Comparison of ENCODE assay signal across 9 cellular contexts in genomic region chr6:159043236-159043635, GRCh38. TPM values are rescaled to one million over a fixed set of nuclear protein-coding genes. Genes with fewer than 3 reads are reported as not detected.
DNase-seq lines count a peak whose midpoint lies in the region; ATAC-seq, FAIRE-seq and TF ChIP-seq lines count a peak whose summit lies in the region.
"Had no signal": no experiment of that assay in that cellular context is flagged by ENCODE, and none has a peak within 500 bp of the region (broad histone marks: within the 10 kb centered on the region; RNA-seq: fewer than 3 reads in every experiment).

No MANE protein-coding gene starts in this region.

- H3K36me3 Mint-ChIP-seq in CD8-positive, alpha-beta T cell, result peaks cover 67% of the 10 kb centered on the region
- H3K36me3 Mint-ChIP-seq in IgD-negative memory B cell, result peaks cover 34% of the 10 kb centered on the region
- H3K36me3 Mint-ChIP-seq in activated CD8-positive, alpha-beta T cell treated with anti-CD3 and anti-CD28 coated beads, Interleukin-2, amount 10 ng/mL, durations not matched to agents 7 days and 5 days (ENCODE audit: low read depth), result peaks cover 62% of the 10 kb centered on the region

- H3K9me3 Mint-ChIP-seq in CD8-positive, alpha-beta T cell, result no peaks in the 10 kb centered on the region
- no peaks in the 10 kb centered on the region for H3K9me3 Mint-ChIP-seq in IgD-negative memory B cell
- no peaks in the 10 kb centered on the region for H3K9me3 Mint-ChIP-seq in activated CD8-positive, alpha-beta T cell treated with anti-CD3 and anti-CD28 coated beads, Interleukin-2, amount 10 ng/mL, durations not matched to agents 7 days and 5 days (ENCODE audit: insufficient read depth)

- H3K4me3 ChIP-seq in CD8-positive, alpha-beta T cell (ENCODE audit: low read depth, low read length), result peak overlapping the region; percentile 63
- no peak overlapping the region for H3K4me3 ChIP-seq in foreskin fibroblast (ENCODE audit: low read depth in 1 of 2, low read length in 2 of 2)

- peaks cover 34% of the 10 kb centered on the region for H3K36me3 ChIP-seq in CD8-positive, alpha-beta T cell (ENCODE audit: insufficient read depth, low read length)

- H3K27me3 ChIP-seq in CD8-positive, alpha-beta T cell (ENCODE audit: insufficient read depth, low read length), result no peaks in the 10 kb centered on the region

- no peaks in the 10 kb centered on the region for H3K9me3 ChIP-seq in CD8-positive, alpha-beta T cell (ENCODE audit: low read length)

- POLR2A ChIA-PET in CD8-positive, alpha-beta T cell (lab: Charles Lee), result interaction anchor here (0.6 to 6.8 kb wide), 16 partner anchors 10 to 235 kb away, joined by 3 to 64 read pairs (median 4); no protein-coding TSS in a partner anchor
- POLR2A ChIA-PET in activated CD8-positive, alpha-beta T cell treated with anti-CD3 and anti-CD28 coated beads, Interleukin-2, amount 10 ng/mL, durations not matched to agents 7 days and 5 days (lab: Charles Lee), result interaction anchor here (0.6 to 10.0 kb wide), 14 partner anchors 10 to 837 kb away, joined by 3 to 361 read pairs (median 10); no protein-coding TSS in a partner anchor

- H3K27me3 Mint-ChIP-seq in CD8-positive, alpha-beta T cell (ENCODE audit: low read depth), result no peaks in the 10 kb centered on the region
- peaks cover 2% of the 10 kb centered on the region for H3K27me3 Mint-ChIP-seq in IgD-negative memory B cell
- no peaks in the 10 kb centered on the region for H3K27me3 Mint-ChIP-seq in activated CD8-positive, alpha-beta T cell treated with anti-CD3 and anti-CD28 coated beads, Interleukin-2, amount 10 ng/mL, durations not matched to agents 7 days and 5 days (ENCODE audit: low read depth)

- TF ChIP-seq CTCF in CD8-positive, alpha-beta T cell (IDR thresholded peaks at IDR 0.05), result no peak
- TF ChIP-seq CTCF in foreskin fibroblast (IDR thresholded peaks at IDR 0.05; ENCODE audit: low read depth, low read length) (no peak), D721Med (IDR thresholded peaks at IDR 0.05; ENCODE audit: insufficient read depth, missing control alignments) (no peak)

- peak overlapping the region; percentile 99 for H3K4me3 Mint-ChIP-seq in CD8-positive, alpha-beta T cell
- H3K4me3 Mint-ChIP-seq in IgD-negative memory B cell, result peak overlapping the region; percentile 97 to 100 (median 98)
- H3K4me3 Mint-ChIP-seq in activated CD8-positive, alpha-beta T cell treated with anti-CD3 and anti-CD28 coated beads, Interleukin-2, amount 10 ng/mL, durations not matched to agents 7 days and 5 days, result peak overlapping the region; percentile 100

- no peak for DNase-seq in CD8-positive, alpha-beta T cell
- DNase-seq in activated CD8-positive, alpha-beta T cell treated with anti-CD3 and anti-CD28 coated beads, Interleukin-2, amount 10 ng/mL, durations not matched to agents 7 days and 5 days, result peak; percentile 81
- DNase-seq in mucosa of gallbladder (ENCODE audit: low spot score), result peak; percentile 9
- DNase-seq in medulla oblongata (ENCODE audit: extremely low spot score), result no peak
- DNase-seq in foreskin fibroblast, result no peak
- no peak for DNase-seq in D721Med (ENCODE audit: insufficient read length, low spot score)

- FAIRE-seq in D721Med (lab: Jason Lieb, UNC), result no peak

- peaks cover 56% of the 10 kb centered on the region for H3K4me1 ChIP-seq in CD8-positive, alpha-beta T cell (ENCODE audit: insufficient read depth, low read length)

- H3K27ac Mint-ChIP-seq in CD8-positive, alpha-beta T cell, result peak overlapping the region; percentile 95
- H3K27ac Mint-ChIP-seq in IgD-negative memory B cell, result peak overlapping the region; percentile 92 to 97 (median 97)
- peak overlapping the region; percentile 99 for H3K27ac Mint-ChIP-seq in activated CD8-positive, alpha-beta T cell treated with anti-CD3 and anti-CD28 coated beads, Interleukin-2, amount 10 ng/mL, durations not matched to agents 7 days and 5 days

- H3K27ac ChIP-seq in CD8-positive, alpha-beta T cell (ENCODE audit: low read depth, low read length), result peak overlapping the region; percentile 82

- CTCF ChIA-PET in CD8-positive, alpha-beta T cell (lab: Charles Lee), result interaction anchor here (0.7 to 12.0 kb wide), 26 partner anchors 10 to 91 kb away, joined by 3 to 278 read pairs (median 8); partner anchors contain the start of gene RSPH3
- CTCF ChIA-PET in activated CD8-positive, alpha-beta T cell treated with anti-CD3 and anti-CD28 coated beads, Interleukin-2, amount 10 ng/mL, durations not matched to agents 7 days and 5 days (lab: Charles Lee), result interaction anchor here (0.7 to 11.5 kb wide), 26 partner anchors 11 to 91 kb away, joined by 3 to 426 read pairs (median 7); no protein-coding TSS in a partner anchor

- intact Hi-C loops in CD8-positive, alpha-beta T cell (cut with DNase I, micrococcal nuclease), result loop anchor here (2.0 to 5.0 kb wide), 5 partner anchors 34 to 401 kb away; partner anchors contain the start of genes DYNLT1 (in 1 of the 2) and EZR (in 1 of the 2)

- H3K4me1 Mint-ChIP-seq in CD8-positive, alpha-beta T cell (ENCODE audit: low read depth), result peaks cover 71% of the 10 kb centered on the region
- H3K4me1 Mint-ChIP-seq in IgD-negative memory B cell, result peaks cover 33 to 52% (median 43%) of the 10 kb centered on the region in 3 donors
- H3K4me1 Mint-ChIP-seq in activated CD8-positive, alpha-beta T cell treated with anti-CD3 and anti-CD28 coated beads, Interleukin-2, amount 10 ng/mL, durations not matched to agents 7 days and 5 days (ENCODE audit: low read depth), result peaks cover 68% of the 10 kb centered on the region

- ATAC-seq in CD8-positive, alpha-beta T cell, result peak; percentile 13
- ATAC-seq in activated CD8-positive, alpha-beta T cell treated with anti-CD3 and anti-CD28 coated beads, Interleukin-2, amount 10 ng/mL, durations not matched to agents 7 days and 5 days, result peak; percentile 14
- no peak for ATAC-seq in HG03378 (IDR thresholded peaks at IDR 0.05; ENCODE audit: unreplicated experiment)

RNA-seq across cellular contexts. Expression of gene TAGAP, which starts 1.6 kb away (rescaled TPM):
- total RNA-seq in CD8-positive, alpha-beta T cell, result 100 to 1,000 TPM; 136 to 137 TPM
- 157 TPM for polyA plus RNA-seq in IgD-negative memory B cell
- total RNA-seq in activated CD8-positive, alpha-beta T cell treated with anti-CD3 and anti-CD28 coated beads, Interleukin-2, amount 10 ng/mL, durations not matched to agents 7 days and 5 days, result 10 to 100 TPM; 64.5 to 67.0 TPM
- 8.1 TPM for total RNA-seq in mucosa of gallbladder
- total RNA-seq: glomerular endothelial cell had no signal

RNA-seq across cellular contexts. Expression of gene RSPH3, which starts 43.2 kb away (rescaled TPM):
- under 1 TPM; 0.52 to 0.83 TPM for total RNA-seq in CD8-positive, alpha-beta T cell
- 4.3 TPM for polyA plus RNA-seq in IgD-negative memory B cell
- 1 to 10 TPM; 1.4 TPM for total RNA-seq in activated CD8-positive, alpha-beta T cell treated with anti-CD3 and anti-CD28 coated beads, Interleukin-2, amount 10 ng/mL, durations not matched to agents 7 days and 5 days
- total RNA-seq in mucosa of gallbladder, result 25.2 TPM

Comparison
In these comparisons a context has a peak if more than half of its experiments do, and no peak if none do; other contexts are left out.
1. DNase-seq: peak in activated CD8-positive, alpha-beta T cell treated with anti-CD3 and anti-CD28 coated beads, Interleukin-2, amount 10 ng/mL, durations not matched to agents 7 days and 5 days (single experiment) and mucosa of gallbladder (single experiment); none in CD8-positive, alpha-beta T cell (0 of 7), medulla oblongata (single experiment), foreskin fibroblast (0 of 2) and D721Med (single experiment).
2. RNA of gene RSPH3, which starts 43.2 kb away (total RNA-seq): 25.2 TPM in mucosa of gallbladder (single experiment); 1.4 TPM in activated CD8-positive, alpha-beta T cell treated with anti-CD3 and anti-CD28 coated beads, Interleukin-2, amount 10 ng/mL, durations not matched to agents 7 days and 5 days and 0.52 to 0.83 TPM in CD8-positive, alpha-beta T cell; every median in the first group is over 10 times any median in the second.
3. Peak in every context shown above with its lines, with median percentiles within 50 percentile points of each other: H3K27ac Mint-ChIP-seq and H3K4me3 Mint-ChIP-seq.